Comparison of ENCODE assay signal across 2 cellular contexts in genomic region chr11:66069715-66070603, GRCh38.
TF ChIP-seq lines count a peak whose summit lies in the region.

Gene PACS1, plus strand, starts transcription at chr11:66070272. Its CDS starts 215 bp downstream, at chr11:66070487.

TF ChIP-seq in HEK293, 187 proteins besides CTCF, POLR2A, EP300 and RAD21 (continued from another document and continues in another):
- no peak for TF ChIP-seq TSHZ1 (tag by site-specific recombination; IDR thresholded peaks at IDR 0.05; ENCODE audit: borderline replicate concordance)
- TF ChIP-seq, protein P1, sequence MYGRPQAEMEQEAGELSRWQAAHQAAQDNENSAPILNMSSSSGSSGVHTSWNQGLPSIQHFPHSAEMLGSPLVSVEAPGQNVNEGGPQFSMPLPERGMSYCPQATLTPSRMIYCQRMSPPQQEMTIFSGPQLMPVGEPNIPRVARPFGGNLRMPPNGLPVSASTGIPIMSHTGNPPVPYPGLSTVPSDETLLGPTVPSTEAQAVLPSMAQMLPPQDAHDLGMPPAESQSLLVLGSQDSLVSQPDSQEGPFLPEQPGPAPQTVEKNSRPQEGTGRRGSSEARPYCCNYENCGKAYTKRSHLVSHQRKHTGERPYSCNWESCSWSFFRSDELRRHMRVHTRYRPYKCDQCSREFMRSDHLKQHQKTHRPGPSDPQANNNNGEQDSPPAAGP (tag by site-specific recombination; IDR thresholded peaks at IDR 0.05) = no peak
- TF ChIP-seq BCL11A (tag by site-specific recombination; IDR thresholded peaks at IDR 0.05; ENCODE audit: low read depth) = no peak
- TF ChIP-seq ZNF624 (tag by site-specific recombination; IDR thresholded peaks at IDR 0.05) = no peak
- no peak for TF ChIP-seq SCRT1 (tag by site-specific recombination; IDR thresholded peaks at IDR 0.05; ENCODE audit: borderline replicate concordance)
- TF ChIP-seq ZNF221 (tag by site-specific recombination; IDR thresholded peaks at IDR 0.05; ENCODE audit: borderline replicate concordance) = no peak
- no peak for TF ChIP-seq ZNF24 (tag by site-specific recombination; IDR thresholded peaks at IDR 0.05)
- TF ChIP-seq ZBTB49 (tag by site-specific recombination; IDR thresholded peaks at IDR 0.05; ENCODE audit: low read depth) = no peak
- no peak for TF ChIP-seq PRDM10 (tag by site-specific recombination; IDR thresholded peaks at IDR 0.05)
- TF ChIP-seq ZXDB (tag by site-specific recombination; IDR thresholded peaks at IDR 0.05) = 0 out of 2 replicates have a peak, but pooled peaks have one; percentile 34
- no peak for TF ChIP-seq ZNF704 (tag by site-specific recombination; IDR thresholded peaks at IDR 0.05)

TF ChIP-seq in HepG2, 621 proteins besides CTCF, POLR2A, EP300 and RAD21 (continued from another document and continues in another):
- no peak for TF ChIP-seq ZNF318 (CRISPR knock-in tag; IDR thresholded peaks at IDR 0.05)
- TF ChIP-seq DMAP1 (CRISPR knock-in tag; IDR thresholded peaks at IDR 0.05) = peak; percentile 53; the same call in 1 of the 2 replicates
- peak; percentile 29; the same call in 1 of the 2 replicates for TF ChIP-seq ZSCAN9 (CRISPR knock-in tag; IDR thresholded peaks at IDR 0.05; ENCODE audit: borderline replicate concordance)
- peak; percentile 76 for TF ChIP-seq RBM22 (optimal IDR thresholded peaks at IDR 0.05; ENCODE audit: low read length)
- TF ChIP-seq KDM2A (CRISPR knock-in tag; IDR thresholded peaks at IDR 0.05; ENCODE audit: borderline replicate concordance, low read depth) = peak; percentile 96
- peak; percentile 17; the same call in 1 of the 2 replicates for TF ChIP-seq ZNF501 (CRISPR knock-in tag; IDR thresholded peaks at IDR 0.05)
- TF ChIP-seq YEATS4 (CRISPR knock-in tag; IDR thresholded peaks at IDR 0.05; ENCODE audit: borderline replicate concordance) = peak; percentile 35; the same call in 1 of the 2 replicates
- peak; percentile 16; the same call in 1 of the 2 replicates for TF ChIP-seq ZNF7 (CRISPR knock-in tag; IDR thresholded peaks at IDR 0.05)
- TF ChIP-seq TFAP4 (IDR thresholded peaks at IDR 0.05; ENCODE audit: borderline replicate concordance, low read depth) = no peak
- no peak for TF ChIP-seq FOSL1 (CRISPR knock-in tag; IDR thresholded peaks at IDR 0.05; ENCODE audit: borderline replicate concordance)
- TF ChIP-seq SOX13 (IDR thresholded peaks at IDR 0.05) = no peak
- TF ChIP-seq SOX13 (CRISPR knock-in tag; conservative IDR thresholded peaks at IDR 0.05 in 1 of 2, IDR thresholded peaks at IDR 0.05 in 1 of 2) = 0 out of 4 replicates have a peak, but pooled peaks of 1 of the 2 experiments have one; percentile 23
- 0 out of 2 replicates have a peak, but pooled peaks have one; percentile 43 for TF ChIP-seq ZSCAN20 (CRISPR knock-in tag; IDR thresholded peaks at IDR 0.05; ENCODE audit: borderline replicate concordance)
- no peak for TF ChIP-seq FOXP4 (CRISPR knock-in tag; IDR thresholded peaks at IDR 0.05)
- TF ChIP-seq MXI1 (IDR thresholded peaks at IDR 0.05; ENCODE audit: borderline replicate concordance, low read depth, low read length) = peak; percentile 30; the same call in 1 of the 3 replicates
- TF ChIP-seq MXD3 (CRISPR knock-in tag; IDR thresholded peaks at IDR 0.05) = peak; percentile 62
- TF ChIP-seq, protein P2, sequence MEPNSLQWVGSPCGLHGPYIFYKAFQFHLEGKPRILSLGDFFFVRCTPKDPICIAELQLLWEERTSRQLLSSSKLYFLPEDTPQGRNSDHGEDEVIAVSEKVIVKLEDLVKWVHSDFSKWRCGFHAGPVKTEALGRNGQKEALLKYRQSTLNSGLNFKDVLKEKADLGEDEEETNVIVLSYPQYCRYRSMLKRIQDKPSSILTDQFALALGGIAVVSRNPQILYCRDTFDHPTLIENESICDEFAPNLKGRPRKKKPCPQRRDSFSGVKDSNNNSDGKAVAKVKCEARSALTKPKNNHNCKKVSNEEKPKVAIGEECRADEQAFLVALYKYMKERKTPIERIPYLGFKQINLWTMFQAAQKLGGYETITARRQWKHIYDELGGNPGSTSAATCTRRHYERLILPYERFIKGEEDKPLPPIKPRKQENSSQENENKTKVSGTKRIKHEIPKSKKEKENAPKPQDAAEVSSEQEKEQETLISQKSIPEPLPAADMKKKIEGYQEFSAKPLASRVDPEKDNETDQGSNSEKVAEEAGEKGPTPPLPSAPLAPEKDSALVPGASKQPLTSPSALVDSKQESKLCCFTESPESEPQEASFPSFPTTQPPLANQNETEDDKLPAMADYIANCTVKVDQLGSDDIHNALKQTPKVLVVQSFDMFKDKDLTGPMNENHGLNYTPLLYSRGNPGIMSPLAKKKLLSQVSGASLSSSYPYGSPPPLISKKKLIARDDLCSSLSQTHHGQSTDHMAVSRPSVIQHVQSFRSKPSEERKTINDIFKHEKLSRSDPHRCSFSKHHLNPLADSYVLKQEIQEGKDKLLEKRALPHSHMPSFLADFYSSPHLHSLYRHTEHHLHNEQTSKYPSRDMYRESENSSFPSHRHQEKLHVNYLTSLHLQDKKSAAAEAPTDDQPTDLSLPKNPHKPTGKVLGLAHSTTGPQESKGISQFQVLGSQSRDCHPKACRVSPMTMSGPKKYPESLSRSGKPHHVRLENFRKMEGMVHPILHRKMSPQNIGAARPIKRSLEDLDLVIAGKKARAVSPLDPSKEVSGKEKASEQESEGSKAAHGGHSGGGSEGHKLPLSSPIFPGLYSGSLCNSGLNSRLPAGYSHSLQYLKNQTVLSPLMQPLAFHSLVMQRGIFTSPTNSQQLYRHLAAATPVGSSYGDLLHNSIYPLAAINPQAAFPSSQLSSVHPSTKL (CRISPR knock-in tag; IDR thresholded peaks at IDR 0.05) = peak; percentile 43; the same call in 1 of the 2 replicates
- TF ChIP-seq, protein P3, sequence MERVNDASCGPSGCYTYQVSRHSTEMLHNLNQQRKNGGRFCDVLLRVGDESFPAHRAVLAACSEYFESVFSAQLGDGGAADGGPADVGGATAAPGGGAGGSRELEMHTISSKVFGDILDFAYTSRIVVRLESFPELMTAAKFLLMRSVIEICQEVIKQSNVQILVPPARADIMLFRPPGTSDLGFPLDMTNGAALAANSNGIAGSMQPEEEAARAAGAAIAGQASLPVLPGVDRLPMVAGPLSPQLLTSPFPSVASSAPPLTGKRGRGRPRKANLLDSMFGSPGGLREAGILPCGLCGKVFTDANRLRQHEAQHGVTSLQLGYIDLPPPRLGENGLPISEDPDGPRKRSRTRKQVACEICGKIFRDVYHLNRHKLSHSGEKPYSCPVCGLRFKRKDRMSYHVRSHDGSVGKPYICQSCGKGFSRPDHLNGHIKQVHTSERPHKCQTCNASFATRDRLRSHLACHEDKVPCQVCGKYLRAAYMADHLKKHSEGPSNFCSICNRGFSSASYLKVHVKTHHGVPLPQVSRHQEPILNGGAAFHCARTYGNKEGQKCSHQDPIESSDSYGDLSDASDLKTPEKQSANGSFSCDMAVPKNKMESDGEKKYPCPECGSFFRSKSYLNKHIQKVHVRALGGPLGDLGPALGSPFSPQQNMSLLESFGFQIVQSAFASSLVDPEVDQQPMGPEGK (CRISPR knock-in tag; IDR thresholded peaks at IDR 0.05) = peak; percentile 85
- TF ChIP-seq TAF1 (CRISPR knock-in tag; IDR thresholded peaks at IDR 0.05) = 0 out of 2 replicates have a peak, but pooled peaks have one; percentile 25
- peak; percentile 78; the same call in 1 of the 2 replicates for TF ChIP-seq GABPB1 (CRISPR knock-in tag; IDR thresholded peaks at IDR 0.05)
- TF ChIP-seq NFKB2 (CRISPR knock-in tag; IDR thresholded peaks at IDR 0.05; ENCODE audit: borderline replicate concordance) = 0 out of 2 replicates have a peak, but pooled peaks have one; percentile 52
- TF ChIP-seq, protein P4, sequence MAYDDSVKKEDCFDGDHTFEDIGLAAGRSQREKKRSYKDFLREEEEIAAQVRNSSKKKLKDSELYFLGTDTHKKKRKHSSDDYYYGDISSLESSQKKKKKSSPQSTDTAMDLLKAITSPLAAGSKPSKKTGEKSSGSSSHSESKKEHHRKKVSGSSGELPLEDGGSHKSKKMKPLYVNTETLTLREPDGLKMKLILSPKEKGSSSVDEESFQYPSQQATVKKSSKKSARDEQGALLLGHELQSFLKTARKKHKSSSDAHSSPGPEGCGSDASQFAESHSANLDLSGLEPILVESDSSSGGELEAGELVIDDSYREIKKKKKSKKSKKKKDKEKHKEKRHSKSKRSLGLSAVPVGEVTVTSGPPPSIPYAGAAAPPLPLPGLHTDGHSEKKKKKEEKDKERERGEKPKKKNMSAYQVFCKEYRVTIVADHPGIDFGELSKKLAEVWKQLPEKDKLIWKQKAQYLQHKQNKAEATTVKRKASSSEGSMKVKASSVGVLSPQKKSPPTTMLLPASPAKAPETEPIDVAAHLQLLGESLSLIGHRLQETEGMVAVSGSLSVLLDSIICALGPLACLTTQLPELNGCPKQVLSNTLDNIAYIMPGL (CRISPR knock-in tag; IDR thresholded peaks at IDR 0.05; ENCODE audit: borderline replicate concordance in 1 of 2, low read depth in 1 of 2) = no peak; a peak in 3 of 4 replicates
- TF ChIP-seq, protein P5, sequence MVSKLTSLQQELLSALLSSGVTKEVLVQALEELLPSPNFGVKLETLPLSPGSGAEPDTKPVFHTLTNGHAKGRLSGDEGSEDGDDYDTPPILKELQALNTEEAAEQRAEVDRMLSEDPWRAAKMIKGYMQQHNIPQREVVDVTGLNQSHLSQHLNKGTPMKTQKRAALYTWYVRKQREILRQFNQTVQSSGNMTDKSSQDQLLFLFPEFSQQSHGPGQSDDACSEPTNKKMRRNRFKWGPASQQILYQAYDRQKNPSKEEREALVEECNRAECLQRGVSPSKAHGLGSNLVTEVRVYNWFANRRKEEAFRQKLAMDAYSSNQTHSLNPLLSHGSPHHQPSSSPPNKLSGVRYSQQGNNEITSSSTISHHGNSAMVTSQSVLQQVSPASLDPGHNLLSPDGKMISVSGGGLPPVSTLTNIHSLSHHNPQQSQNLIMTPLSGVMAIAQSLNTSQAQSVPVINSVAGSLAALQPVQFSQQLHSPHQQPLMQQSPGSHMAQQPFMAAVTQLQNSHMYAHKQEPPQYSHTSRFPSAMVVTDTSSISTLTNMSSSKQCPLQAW (CRISPR knock-in tag; IDR thresholded peaks at IDR 0.05) = no peak
